Comparison of ENCODE assay signal across 8 cellular contexts in the genomic region with DNA sequence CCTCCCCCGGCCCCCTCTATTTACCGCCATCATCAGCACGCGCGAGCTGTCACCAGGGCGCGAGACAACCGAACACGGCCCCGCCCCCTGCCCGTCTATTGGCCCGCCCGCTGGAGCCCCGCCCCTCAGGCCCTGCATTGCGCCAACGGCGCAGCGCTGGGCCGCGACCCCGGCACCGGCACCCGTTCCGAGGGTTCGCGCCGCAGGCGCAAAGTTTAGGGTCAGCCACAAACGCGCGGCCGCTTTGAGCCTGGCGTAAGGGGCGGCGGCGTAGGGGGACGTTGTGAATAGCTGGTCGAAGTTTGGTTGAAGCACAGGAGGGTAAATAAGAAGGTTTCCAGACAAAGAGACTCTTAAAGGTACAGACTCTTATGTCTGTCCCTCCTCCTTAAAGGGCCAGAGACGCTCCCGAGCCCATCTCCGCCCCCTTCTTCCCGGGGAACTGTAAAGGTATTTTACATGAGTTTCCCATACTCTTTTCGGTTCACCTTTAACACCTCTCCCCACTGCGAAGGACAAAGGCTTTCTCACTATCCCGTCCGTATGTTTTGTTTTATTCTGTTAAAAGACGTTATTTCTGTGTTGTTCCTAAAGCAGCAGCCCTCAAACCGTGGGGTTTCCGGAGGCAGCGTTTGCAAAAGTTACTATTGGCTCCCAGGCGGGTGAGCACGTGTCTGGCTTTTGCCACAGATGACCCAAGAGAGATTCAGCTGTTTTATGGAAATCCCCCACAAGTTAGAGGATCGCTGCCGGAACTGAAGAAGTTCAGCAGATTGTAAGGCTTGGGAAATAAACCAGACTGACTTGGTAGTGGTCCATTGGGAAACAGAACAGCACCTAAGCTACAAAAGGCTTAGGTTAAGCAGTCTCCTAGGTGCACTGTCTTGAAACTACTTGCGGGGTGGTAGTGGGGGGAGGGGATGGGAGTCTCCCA.
DNase-seq lines count a peak whose midpoint lies in the region; ATAC-seq lines count a peak whose summit lies in the region.

A gene (minus strand): TSS at position 76 of the 934 bp plus-strand sequence. CDS start 88,392 bp downstream, outside the sequence.

- DNase-seq in AML-193 (lab: John Stamatoyannopoulos, UW) (peak; percentile 96 to 98), NCI-H345 treated with DMSO at 0.1 percent for 48 hours (lab: John Stamatoyannopoulos, UW; ENCODE audit: unreplicated experiment) (peak; percentile 83), cerebellar cortex (ENCODE audit: low spot score) (peak; percentile 85), kidney glomerular epithelial cell (lab: John Stamatoyannopoulos, UW) (peak; percentile 80)
- peak; percentile 78 for DNase-seq in activated CD4-positive, CD25-positive, alpha-beta regulatory T cell treated with anti-CD3 and anti-CD28 coated beads, Interleukin-2, amount 50 U/mL, for 16 hours (ENCODE audit: low read depth, low spot score)
- peak; percentile 72 to 95 for DNase-seq in stimulated activated CD4-positive, alpha-beta T cell treated with anti-CD3 and anti-CD28 coated beads, Interleukin-1b, Interleukin-23, amount 100 ng/mL, for 1 hour (ENCODE audit: low read depth in 2 of 2)

- ATAC-seq in GM19043 (IDR thresholded peaks at IDR 0.05; ENCODE audit: low read depth, unreplicated experiment): peak; percentile 74
- ATAC-seq in HG03342 (IDR thresholded peaks at IDR 0.05; ENCODE audit: unreplicated experiment): peak; percentile 72

Comparison
In these comparisons a context has a peak if more than half of its experiments do, and no peak if none do; other contexts are left out.
1. Peak in every context shown above with its lines: DNase-seq and ATAC-seq.